In the genomic region with DNA sequence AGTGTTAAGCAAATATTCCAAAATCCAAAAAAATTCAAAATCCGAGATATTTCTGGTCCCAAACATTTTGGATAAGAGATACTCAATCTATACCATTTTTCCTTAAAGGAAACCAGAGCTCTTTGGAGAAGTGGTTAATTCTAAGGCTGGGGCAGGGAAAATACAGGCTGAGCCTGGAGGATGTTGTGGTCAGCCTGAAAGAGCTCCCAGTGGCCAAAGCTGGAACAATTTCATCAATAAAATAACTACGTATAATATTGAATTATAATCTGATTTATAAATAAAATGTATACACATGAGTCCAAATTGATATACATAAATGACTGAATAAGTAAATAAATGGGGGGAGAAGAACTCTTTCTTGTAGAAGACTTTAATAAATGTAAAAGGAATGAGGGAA, we compare ENCODE assay signal across 30 cellular contexts. TPM values are rescaled to one million over a fixed set of nuclear protein-coding genes. Genes with fewer than 3 reads are reported as not detected.
"Had no signal": no experiment of that assay in that cellular context is flagged by ENCODE, and none has a peak within 500 bp of the region (broad histone marks: within the 10 kb centered on the region; RNA-seq: fewer than 3 reads in every experiment).

No MANE protein-coding gene starts in this region.

- H3K4me3 Mint-ChIP-seq: activated B cell treated with CpG ODN at 0.5 μM for 24 hours; activated CD4-positive, alpha-beta T cell treated with anti-CD3 and anti-CD28 coated beads for 36 hours; activated naive CD8-positive, alpha-beta T cell; activated T-cell treated with anti-CD3 and anti-CD28 coated beads, Interleukin-2, amount 50 U/mL, for 24 hours; activated T-helper 17 cell treated with anti-CD3 and anti-CD28 coated beads, Interleukin-2, amount 50 U/mL, for 72 hours; mesothelial cell of epicardium; naive thymus-derived CD8-positive, alpha-beta T cell had no signal

- FAIRE-seq: astrocyte, bronchial epithelial cell, endothelial cell of umbilical vein, frontal cortex, TTC549 had no signal

- ATAC-seq: activated CD4-positive, alpha-beta T cell treated with anti-CD3 and anti-CD28 coated beads for 36 hours; activated T-helper 17 cell treated with anti-CD3 and anti-CD28 coated beads, Interleukin-2, amount 50 U/mL, for 72 hours; naive thymus-derived CD8-positive, alpha-beta T cell; psoas muscle; upper lobe of right lung had no signal

- H3K27me3 ChIP-seq: adrenal gland, esophagus muscularis mucosa, ovary, right atrium auricular region, spleen, upper lobe of right lung had no signal

- H3K27ac ChIP-seq: adrenal gland, esophagus muscularis mucosa, left ventricle myocardium inferior, ovary, psoas muscle, right atrium auricular region, spleen, upper lobe of right lung had no signal

- H3K4me3 ChIP-seq: adrenal gland, esophagus muscularis mucosa, left ventricle myocardium inferior, ovary, psoas muscle, right atrium auricular region, spleen, upper lobe of right lung had no signal

- H3K9me3 ChIP-seq: adrenal gland, esophagus muscularis mucosa, left ventricle myocardium inferior, ovary, psoas muscle, right atrium auricular region, spleen, upper lobe of right lung had no signal

- H3K36me3 Mint-ChIP-seq: activated naive CD8-positive, alpha-beta T cell; mesothelial cell of epicardium; naive thymus-derived CD8-positive, alpha-beta T cell had no signal

- H3K36me3 ChIP-seq: adrenal gland, esophagus muscularis mucosa, ovary, right atrium auricular region, spleen, upper lobe of right lung had no signal

- H3K27ac Mint-ChIP-seq: activated B cell treated with CpG ODN at 0.5 μM for 24 hours; activated CD4-positive, alpha-beta T cell treated with anti-CD3 and anti-CD28 coated beads for 36 hours; activated naive CD8-positive, alpha-beta T cell; activated T-cell treated with anti-CD3 and anti-CD28 coated beads, Interleukin-2, amount 50 U/mL, for 24 hours; activated T-helper 17 cell treated with anti-CD3 and anti-CD28 coated beads, Interleukin-2, amount 50 U/mL, for 72 hours; mesothelial cell of epicardium; naive thymus-derived CD8-positive, alpha-beta T cell had no signal

- DNase-seq: activated B cell treated with CpG ODN at 0.5 μM for 24 hours; activated CD4-positive, alpha-beta T cell treated with anti-CD3 and anti-CD28 coated beads for 36 hours; activated CD4-positive, alpha-beta T cell treated with anti-CD3 and anti-CD28 coated beads, Interleukin-2, amount 50 U/mL, for 4 hours; activated CD8-positive, alpha-beta memory T cell treated with anti-CD3 and anti-CD28 coated beads for 24 hours; activated CD8-positive, alpha-beta memory T cell treated with anti-CD3 and anti-CD28 coated beads, Interleukin-2, amount 50 U/mL, for 4 hours; activated T-cell treated with anti-CD3 and anti-CD28 coated beads, Interleukin-2, amount 50 U/mL, for 24 hours; adrenal gland; dermis blood vessel endothelial cell; effector CD8-positive, alpha-beta T cell; hypothalamus; left ventricle myocardium inferior; mammary epithelial cell; naive thymus-derived CD8-positive, alpha-beta T cell; ovary; psoas muscle; spleen; stimulated activated CD4-positive, alpha-beta T cell treated with anti-CD3 and anti-CD28 coated beads, Interleukin-4, amount 100 ng/mL, for 1 hour; stimulated activated naive CD4-positive, alpha-beta T cell; T-helper 1 cell; upper lobe of right lung had no signal

- H3K4me1 Mint-ChIP-seq: activated B cell treated with CpG ODN at 0.5 μM for 24 hours; naive thymus-derived CD8-positive, alpha-beta T cell had no signal

- H3K4me1 ChIP-seq: adrenal gland, psoas muscle, upper lobe of right lung had no signal

- H3K9me3 Mint-ChIP-seq: activated B cell treated with CpG ODN at 0.5 μM for 24 hours; activated T-cell treated with anti-CD3 and anti-CD28 coated beads, Interleukin-2, amount 50 U/mL, for 24 hours; activated T-helper 17 cell treated with anti-CD3 and anti-CD28 coated beads, Interleukin-2, amount 50 U/mL, for 72 hours; mesothelial cell of epicardium; naive thymus-derived CD8-positive, alpha-beta T cell had no signal

RNA-seq across cellular contexts. Expression of gene PPARG, which starts 24.6 kb away (rescaled TPM):
- total RNA-seq: activated B cell treated with CpG ODN at 0.5 μM for 24 hours; naive thymus-derived CD8-positive, alpha-beta T cell had no signal
- polyA plus RNA-seq: naive thymus-derived CD8-positive, alpha-beta T cell had no signal
